ENCODE assay signal across 8 cellular contexts in the genomic region with DNA sequence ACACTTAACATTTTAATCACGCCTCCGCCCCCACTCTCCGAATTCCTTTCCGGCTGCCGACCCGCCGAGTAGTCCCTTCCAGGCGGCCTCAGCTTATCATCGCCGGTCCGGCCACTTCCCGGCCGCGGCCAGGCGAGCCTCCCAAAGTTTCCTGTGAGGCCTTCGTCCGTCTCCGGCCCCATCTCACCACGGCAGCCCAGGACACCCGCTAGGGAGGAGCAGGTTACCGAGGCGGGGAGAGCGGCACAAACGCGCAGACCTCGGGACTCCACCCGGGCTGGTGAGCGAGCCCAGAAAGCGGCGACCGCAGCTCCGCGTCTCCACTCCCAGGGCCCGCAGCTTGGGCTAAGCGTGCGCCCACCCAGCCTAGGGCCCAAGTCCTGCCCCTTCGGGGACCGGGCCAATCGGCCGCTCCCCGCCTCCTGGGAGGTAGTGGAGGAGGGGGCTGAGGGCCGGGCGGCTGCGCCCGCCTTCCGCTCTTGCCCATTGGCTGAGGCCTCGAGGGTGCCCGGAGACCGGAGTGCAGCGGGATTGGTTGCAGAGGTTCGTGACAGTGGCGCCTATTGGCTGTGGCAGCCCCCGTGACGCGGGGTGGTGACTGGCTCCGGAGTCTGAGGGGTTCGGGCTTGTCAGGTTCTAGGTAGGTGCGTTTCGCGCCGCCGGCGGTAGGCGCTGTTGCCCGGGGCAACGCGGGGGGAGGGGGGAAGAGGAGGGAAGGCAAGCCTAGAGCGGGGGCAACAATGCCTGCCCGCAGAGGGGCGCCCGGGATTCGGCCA. TPM values are rescaled to one million over a fixed set of nuclear protein-coding genes. Genes with fewer than 3 reads are reported as not detected.
DNase-seq lines count a peak whose midpoint lies in the region; ATAC-seq and TF ChIP-seq lines count a peak whose summit lies in the region.

No MANE protein-coding gene starts in this region.

- H3K27me3 ChIP-seq in kidney epithelial cell (ENCODE audit: control insufficient read depth, insufficient read depth, low read length) = no peaks in the 10 kb centered on the region

- peak overlapping the region; percentile 86 for H3K4me3 ChIP-seq in choroid plexus epithelial cell (ENCODE audit: low read depth, low read length)
- peak overlapping the region; percentile 91 for H3K4me3 ChIP-seq in kidney epithelial cell (ENCODE audit: low read depth, low read length)

- peak; percentile 21 for TF ChIP-seq CTCF in choroid plexus epithelial cell (conservative IDR thresholded peaks at IDR 0.05; ENCODE audit: low read depth, low read length)
- TF ChIP-seq CTCF in kidney epithelial cell (IDR thresholded peaks at IDR 0.05; ENCODE audit: insufficient read depth, low read length, poor library complexity, severe bottlenecking) = peak; percentile 20

- no peaks in the 10 kb centered on the region for H3K36me3 ChIP-seq in kidney epithelial cell (ENCODE audit: control insufficient read depth, insufficient read depth, low read length)

- peak; percentile 93 for ATAC-seq in GM19025 (IDR thresholded peaks at IDR 0.05; ENCODE audit: low read depth, unreplicated experiment)
- ATAC-seq in HG03342 (IDR thresholded peaks at IDR 0.05; ENCODE audit: unreplicated experiment) = peak; percentile 94

- DNase-seq in AML-193 (lab: John Stamatoyannopoulos, UW) (peak; percentile 94 to 96), NCI-H345 treated with DMSO at 0.1 percent for 48 hours (lab: John Stamatoyannopoulos, UW; ENCODE audit: unreplicated experiment) (peak; percentile 83), choroid plexus epithelial cell (ENCODE audit: low read depth) (peak; percentile 99), kidney epithelial cell (ENCODE audit: low read depth) (peak; percentile 89)
- peak; percentile 93 to 94 for DNase-seq in activated CD4-positive, alpha-beta T cell treated with anti-CD3 and anti-CD28 coated beads for 24 hours (ENCODE audit: low read depth in 2 of 2)
- DNase-seq in stimulated activated CD4-positive, alpha-beta T cell treated with anti-CD3 and anti-CD28 coated beads, Interleukin-15, amount 100 ng/mL, for 48 hours (ENCODE audit: low read depth in 2 of 2) = peak; percentile 96 to 97

RNA-seq across cellular contexts. Expression of a gene that starts 0.8 kb away (rescaled TPM):
- total RNA-seq in kidney epithelial cell = 13.6 and 15.1 TPM in 2 replicates

Comparison
In these comparisons a context has a peak if more than half of its experiments do, and no peak if none do; other contexts are left out.
1. Peak in every context shown above with its lines: DNase-seq, ATAC-seq and H3K4me3 ChIP-seq.